In the genomic region with DNA sequence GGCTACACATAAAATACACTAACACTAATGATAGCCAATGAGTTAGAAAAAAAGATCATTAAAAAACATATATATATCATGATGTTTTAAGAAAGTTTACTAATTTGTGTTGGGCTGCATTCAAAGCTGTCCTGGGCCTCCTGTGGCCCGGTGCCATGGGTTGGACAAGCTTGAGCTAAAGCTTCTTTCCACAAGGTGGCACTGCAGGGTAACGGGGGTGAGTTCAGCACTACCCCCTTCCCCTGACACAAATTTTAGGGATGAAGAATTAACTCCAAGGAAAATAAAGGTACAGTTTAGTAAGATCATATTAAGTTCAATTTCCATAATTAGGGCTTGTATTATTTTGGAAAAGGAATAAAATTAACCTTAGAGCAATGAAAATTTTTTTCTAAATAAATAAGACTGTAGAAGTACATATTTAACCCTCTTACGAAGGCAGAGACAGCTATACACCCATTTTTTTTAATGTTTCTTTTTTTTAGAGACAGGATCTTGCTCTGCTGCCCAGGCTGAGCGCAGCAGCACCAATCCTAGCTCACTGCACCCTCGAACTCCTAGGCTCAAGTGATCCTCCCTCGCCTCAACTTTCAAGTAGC, we compare ENCODE assay signal across 8 cellular contexts. TPM values are rescaled to one million over a fixed set of nuclear protein-coding genes. Genes with fewer than 3 reads are reported as not detected.
DNase-seq lines count a peak whose midpoint lies in the region; ATAC-seq and TF ChIP-seq lines count a peak whose summit lies in the region.

No MANE protein-coding gene starts in this region.

- ATAC-seq in HG02840 (IDR thresholded peaks at IDR 0.05; ENCODE audit: low FRiP score, unreplicated experiment): no peak
- ATAC-seq in GM19351 (IDR thresholded peaks at IDR 0.05; ENCODE audit: unreplicated experiment): no peak

- H3K4me1 ChIP-seq in adipocyte (ENCODE audit: control insufficient read depth, insufficient read depth, low read length): no peaks in the 10 kb centered on the region
- H3K4me1 ChIP-seq in left ventricle myocardium inferior: peaks cover 75% of the 10 kb centered on the region

- H3K27me3 ChIP-seq in adipocyte (replicated peaks; ENCODE audit: control insufficient read depth, insufficient read depth, low read length) (no peaks in the 10 kb centered on the region), left ventricle myocardium inferior (ENCODE audit: low read depth) (no peaks in the 10 kb centered on the region)

- H3K9ac ChIP-seq in adipocyte (ENCODE audit: low read length): no peak overlapping the region

- H3K36me3 ChIP-seq in adipocyte (ENCODE audit: control insufficient read depth, insufficient read depth, low read length, severe bottlenecking): no peaks in the 10 kb centered on the region
- no peaks in the 10 kb centered on the region for H3K36me3 ChIP-seq in left ventricle myocardium inferior

- DNase-seq in Daoy (ENCODE audit: low read depth): peak; percentile 81
- DNase-seq in NAMALWA (ENCODE audit: low spot score): peak; percentile 78
- peak; percentile 54 for DNase-seq in T follicular helper cell (ENCODE audit: low read depth)
- DNase-seq in adipocyte (ENCODE audit: low read depth): peak; percentile 94
- peak; percentile 71 for DNase-seq in left ventricle myocardium inferior
- peak; percentile 22 for DNase-seq in retinal pigment epithelial cell (ENCODE audit: low read depth)

- peak; percentile 94 for TF ChIP-seq CTCF in left ventricle myocardium inferior (IDR thresholded peaks at IDR 0.05; ENCODE audit: borderline replicate concordance)
- peak; percentile 86 for TF ChIP-seq CTCF in retinal pigment epithelial cell (conservative IDR thresholded peaks at IDR 0.05; ENCODE audit: low read depth, low read length)

- intact Hi-C loops in left ventricle myocardium inferior (cut with micrococcal nuclease): loop anchor here (5.0 kb wide), 1 partner anchor 104 kb away; no protein-coding TSS in a partner anchor

- H3K9me3 ChIP-seq in adipocyte (ENCODE audit: control insufficient read depth, low read length) (no peaks in the 10 kb centered on the region), left ventricle myocardium inferior (replicated peaks) (no peaks in the 10 kb centered on the region)

- H3K27ac ChIP-seq in left ventricle myocardium inferior (replicated peaks): peak overlapping the region; percentile 31

- no peak overlapping the region for H3K4me3 ChIP-seq in adipocyte (ENCODE audit: low read length)
- H3K4me3 ChIP-seq in left ventricle myocardium inferior: no peak overlapping the region
- no peak overlapping the region for H3K4me3 ChIP-seq in retinal pigment epithelial cell (ENCODE audit: low read length)

RNA-seq across cellular contexts. Expression of a gene that starts 38.9 kb away (rescaled TPM):
- 5.7 and 7.1 TPM in 2 replicates for total RNA-seq in Daoy (2014; rRNA removed; shearing (Covaris generic))
- 104 TPM for total RNA-seq in left ventricle myocardium inferior

Comparison
In these comparisons a context has a peak if more than half of its experiments do, and no peak if none do; other contexts are left out.
1. DNase-seq: peak in every context shown above with its lines; median percentile 94 in adipocyte; 81 in Daoy; 78 in NAMALWA; 71 in left ventricle myocardium inferior; 54 in T follicular helper cell; 22 in retinal pigment epithelial cell.
2. RNA of a gene that starts 38.9 kb away (total RNA-seq): 104 TPM in left ventricle myocardium inferior (single experiment); 5.7 to 7.1 TPM in Daoy; every median in the first group is over 10 times any median in the second.